In the genomic region with DNA sequence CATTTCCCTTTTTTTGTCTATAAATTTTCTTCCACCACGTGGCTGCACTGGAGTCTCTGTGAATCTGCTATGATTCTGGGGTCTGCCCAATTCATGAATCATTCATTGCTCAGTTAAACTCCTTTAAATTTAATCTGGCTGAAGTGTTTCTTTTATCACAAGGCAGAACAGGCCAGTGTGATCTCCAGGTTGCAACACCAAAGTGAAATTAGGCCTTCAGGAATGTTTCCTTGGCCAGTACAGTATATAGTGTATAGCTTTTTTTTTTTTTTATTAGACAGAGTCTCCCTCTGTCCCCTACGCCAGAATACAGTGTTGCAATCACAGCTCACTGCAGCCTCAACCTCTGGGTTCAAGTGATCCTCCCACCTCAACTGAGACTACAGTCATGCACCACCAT, we compare ENCODE assay signal across 1 cellular context.
TF ChIP-seq lines count a peak whose summit lies in the region.

No MANE protein-coding gene starts in this region.

TF ChIP-seq in SK-N-SH treated with all-trans-retinoic acid at 6 μM for 48 hours, 23 proteins besides CTCF, POLR2A, EP300 and RAD21 (continued from another document):
- TF ChIP-seq, protein P1, sequence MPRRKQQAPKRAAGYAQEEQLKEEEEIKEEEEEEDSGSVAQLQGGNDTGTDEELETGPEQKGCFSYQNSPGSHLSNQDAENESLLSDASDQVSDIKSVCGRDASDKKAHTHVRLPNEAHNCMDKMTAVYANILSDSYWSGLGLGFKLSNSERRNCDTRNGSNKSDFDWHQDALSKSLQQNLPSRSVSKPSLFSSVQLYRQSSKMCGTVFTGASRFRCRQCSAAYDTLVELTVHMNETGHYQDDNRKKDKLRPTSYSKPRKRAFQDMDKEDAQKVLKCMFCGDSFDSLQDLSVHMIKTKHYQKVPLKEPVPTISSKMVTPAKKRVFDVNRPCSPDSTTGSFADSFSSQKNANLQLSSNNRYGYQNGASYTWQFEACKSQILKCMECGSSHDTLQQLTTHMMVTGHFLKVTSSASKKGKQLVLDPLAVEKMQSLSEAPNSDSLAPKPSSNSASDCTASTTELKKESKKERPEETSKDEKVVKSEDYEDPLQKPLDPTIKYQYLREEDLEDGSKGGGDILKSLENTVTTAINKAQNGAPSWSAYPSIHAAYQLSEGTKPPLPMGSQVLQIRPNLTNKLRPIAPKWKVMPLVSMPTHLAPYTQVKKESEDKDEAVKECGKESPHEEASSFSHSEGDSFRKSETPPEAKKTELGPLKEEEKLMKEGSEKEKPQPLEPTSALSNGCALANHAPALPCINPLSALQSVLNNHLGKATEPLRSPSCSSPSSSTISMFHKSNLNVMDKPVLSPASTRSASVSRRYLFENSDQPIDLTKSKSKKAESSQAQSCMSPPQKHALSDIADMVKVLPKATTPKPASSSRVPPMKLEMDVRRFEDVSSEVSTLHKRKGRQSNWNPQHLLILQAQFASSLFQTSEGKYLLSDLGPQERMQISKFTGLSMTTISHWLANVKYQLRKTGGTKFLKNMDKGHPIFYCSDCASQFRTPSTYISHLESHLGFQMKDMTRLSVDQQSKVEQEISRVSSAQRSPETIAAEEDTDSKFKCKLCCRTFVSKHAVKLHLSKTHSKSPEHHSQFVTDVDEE (CRISPR knock-in tag; IDR thresholded peaks at IDR 0.05): no peak
- no peak for TF ChIP-seq ZFP3 (CRISPR knock-in tag; IDR thresholded peaks at IDR 0.05)
